Comparison of ENCODE assay signal across 14 cellular contexts in genomic region chr10:69461327-69462025, GRCh38. TPM values are rescaled to one million over a fixed set of nuclear protein-coding genes. Genes with fewer than 3 reads are reported as not detected.
DNase-seq lines count a peak whose midpoint lies in the region; ATAC-seq, FAIRE-seq and TF ChIP-seq lines count a peak whose summit lies in the region.
"Had no signal": no experiment of that assay in that cellular context is flagged by ENCODE, and none has a peak within 500 bp of the region (broad histone marks: within the 10 kb centered on the region; RNA-seq: fewer than 3 reads in every experiment).

No MANE protein-coding gene starts in this region.

- H2BK20ac ChIP-seq in H1 (ENCODE audit: low read length), result no peak overlapping the region

- no peak overlapping the region for H2BK15ac ChIP-seq in H1 (ENCODE audit: low read length)

- TF ChIP-seq EP300 in H1 (IDR thresholded peaks at IDR 0.05; ENCODE audit: borderline replicate concordance in 1 of 2, low read depth in 2 of 2, low read length in 2 of 2), result no peak
- TF ChIP-seq EP300 in HepG2 (IDR thresholded peaks at IDR 0.05; ENCODE audit: low read depth in 2 of 2, low read length in 2 of 2), result no peak
- no peak for TF ChIP-seq EP300 in HepG2 (CRISPR knock-in tag; IDR thresholded peaks at IDR 0.05; ENCODE audit: borderline replicate concordance)

- no TSS peak for BruUV-seq in HepG2 (replicated peaks; lab: Mats Ljungman, UMichigan)

- intact Hi-C loops in HepG2 (cut with micrococcal nuclease; ENCODE audit: unreplicated experiment), result no loop called here
- intact Hi-C loops in spleen (cut with DNase I; ENCODE audit: low total_unique reads), result no loop called here
- intact Hi-C loops in CD14-positive monocyte (cut with micrococcal nuclease), result no loop called here

- H4K20me1 ChIP-seq in DND-41 (ENCODE audit: insufficient read depth, low read length) (no peaks in the 10 kb centered on the region), H1 (replicated peaks in 1 of 2; ENCODE audit: control insufficient read depth in 1 of 2, insufficient read depth in 2 of 2, low read length in 2 of 2) (peaks cover 0 to 2% of the 10 kb centered on the region in 2 experiments), HepG2 (ENCODE audit: insufficient read depth, low read length) (no peaks in the 10 kb centered on the region)

- no peak for FAIRE-seq in H1 (lab: Jason Lieb, UNC)
- FAIRE-seq in HepG2 (lab: Jason Lieb, UNC), result no peak

- no peak overlapping the region for H3K18ac ChIP-seq in H1 (ENCODE audit: extremely low read depth, low read length)

- TF ChIP-seq CTCF in DND-41 (IDR thresholded peaks at IDR 0.05; ENCODE audit: borderline replicate concordance, extremely low read depth, low read length, poor library complexity, severe bottlenecking) (no peak), H1 (IDR thresholded peaks at IDR 0.05; ENCODE audit: control extremely low read depth in 1 of 3, insufficient read depth in 1 of 3, low read depth in 1 of 3, low read length in 3 of 3) (no peak), HepG2 (CRISPR knock-in tag; IDR thresholded peaks at IDR 0.05) (no peak), spleen (IDR thresholded peaks at IDR 0.05 in 8 of 11, conservative IDR thresholded peaks at IDR 0.05 in 3 of 11) (no peak), CD14-positive monocyte (IDR thresholded peaks at IDR 0.05) (no peak)

- no peak overlapping the region for H3K56ac ChIP-seq in H1 (replicated peaks; ENCODE audit: insufficient read length, low read depth, low read length)

- peaks cover 13% of the 10 kb centered on the region for H3K4me1 Mint-ChIP-seq in CD14-positive monocyte

- DNase-seq in DND-41, result no peak
- no peak for DNase-seq in H1 (ENCODE audit: low read depth in 1 of 2, low spot score in 2 of 2)
- no peak for DNase-seq in HepG2 (ENCODE audit: low spot score)
- DNase-seq in spleen, result peak; percentile 77
- no peak for DNase-seq in CD14-positive monocyte (ENCODE audit: low spot score)
- DNase-seq in NCI-H2081 (lab: John Stamatoyannopoulos, UW), result no peak
- no peak for DNase-seq in HK-2 (ENCODE audit: unreplicated experiment)
- DNase-seq in DMS153 treated with DMSO at 0.1 percent for 48 hours (lab: John Stamatoyannopoulos, UW; ENCODE audit: unreplicated experiment), result no peak
- DNase-seq: activated CD4-positive, alpha-beta T cell treated with anti-CD3 and anti-CD28 coated beads for 1 hour; activated naive CD4-positive, alpha-beta T cell treated with anti-CD3 and anti-CD28 coated beads for 36 hours; GF-D8 had no signal

- H3K9me3 Mint-ChIP-seq in CD14-positive monocyte, result no peaks in the 10 kb centered on the region
- H3K9me3 Mint-ChIP-seq: activated naive CD4-positive, alpha-beta T cell treated with anti-CD3 and anti-CD28 coated beads for 36 hours; T-helper 1 cell treated with Interleukin-12 subunit alpha and Interleukin-12 subunit beta and Interleukin-4 antibody, amounts not matched to agents 30 μg/mL and 1 μg/mL, for 36 hours had no signal

- H4K8ac ChIP-seq in H1 (ENCODE audit: extremely low read depth, insufficient read depth, low read length), result peak overlapping the region; percentile 53

- no peak overlapping the region for H3K4me3 Mint-ChIP-seq in CD14-positive monocyte
- H3K4me3 Mint-ChIP-seq: activated naive CD4-positive, alpha-beta T cell treated with anti-CD3 and anti-CD28 coated beads for 36 hours; T-helper 1 cell treated with Interleukin-12 subunit alpha and Interleukin-12 subunit beta and Interleukin-4 antibody, amounts not matched to agents 30 μg/mL and 1 μg/mL, for 36 hours had no signal

- POLR2A ChIA-PET in H1 (lab: Charles Lee; ENCODE audit: partially characterized antibody) (no interaction called here), HepG2 (lab: Yijun Ruan, JAX) (no interaction called here)

- H3K9me3 ChIP-seq in DND-41 (ENCODE audit: insufficient read depth, low read length, severe bottlenecking), result no peaks in the 10 kb centered on the region
- H3K9me3 ChIP-seq in H1 (ENCODE audit: insufficient read depth in 2 of 2, low read depth in 1 of 2, low read length in 1 of 2), result no peaks in the 10 kb centered on the region
- H3K9me3 ChIP-seq in HepG2 (ENCODE audit: low read length), result no peaks in the 10 kb centered on the region
- H3K9me3 ChIP-seq in spleen, result no peaks in the 10 kb centered on the region
- H3K9me3 ChIP-seq: vagina had no signal

- no peak overlapping the region for H3K14ac ChIP-seq in H1 (ENCODE audit: insufficient read length)

- H3K23ac ChIP-seq in H1 (ENCODE audit: insufficient read length), result no peak overlapping the region

- 92% methylated on average over 4 of the region's 5 CpGs; no CpG with 5 or more reads in 1 of the 2 experiments for WGBS in H1 (ENCODE audit: extremely low coverage in 1 of 2, insufficient coverage in 1 of 2, insufficient read length in 1 of 2, insufficient replicate concordance in 2 of 2, low coverage in 1 of 2, low lambda C conversion rate in 2 of 2, missing lambda C conversion rate in 1 of 2), 2 experiments
- WGBS in HepG2 (ENCODE audit: low lambda C conversion rate), result 69% methylated on average over 3 of the region's 5 CpGs
- WGBS in spleen, 5 donors, result 51 to 71% (median 65%) methylated on average over 5 of the region's 5 CpGs

- H2BK120ac ChIP-seq in H1 (replicated peaks; ENCODE audit: low read depth, low read length), result no peak overlapping the region

- H3K36me3 Mint-ChIP-seq in CD14-positive monocyte, result no peaks in the 10 kb centered on the region

- TF ChIP-seq POLR2A in H1 (IDR thresholded peaks at IDR 0.05; ENCODE audit: control extremely low read depth in 1 of 2, low read depth in 2 of 2, low read length in 2 of 2) (no peak), HepG2 (IDR thresholded peaks at IDR 0.05; ENCODE audit: insufficient read depth in 1 of 2, low read depth in 2 of 2, low read length in 2 of 2) (no peak), spleen (IDR thresholded peaks at IDR 0.05) (no peak)

- H3K79me1 ChIP-seq in H1 (ENCODE audit: low read depth, low read length), result no peaks in the 10 kb centered on the region

- in situ Hi-C loops in HepG2 (cut with HindIII; ENCODE audit: extremely low pct_ligation_motif_present, low pct_unique_long_range_greater_than_20kb), result no loop called here

- H3K4me2 ChIP-seq in DND-41 (ENCODE audit: insufficient read depth, low read length) (no peak overlapping the region), H1 (ENCODE audit: insufficient read depth in 1 of 2, low read depth in 2 of 2, low read length in 2 of 2) (no peak overlapping the region), HepG2 (ENCODE audit: low read depth, low read length) (no peak overlapping the region)

- H3K27me3 ChIP-seq in DND-41 (ENCODE audit: insufficient read depth, low read length, poor library complexity), result no peaks in the 10 kb centered on the region
- no peaks in the 10 kb centered on the region for H3K27me3 ChIP-seq in H1 (replicated peaks in 1 of 4; ENCODE audit: control insufficient read depth in 3 of 4, extremely low read depth in 1 of 4, insufficient read depth in 3 of 4, low read length in 3 of 4)
- peaks cover 0 to 1% of the 10 kb centered on the region in 2 experiments; a peak in 1 of 5 replicates for H3K27me3 ChIP-seq in HepG2 (ENCODE audit: control insufficient read depth in 1 of 2, insufficient read depth in 2 of 2, low read length in 2 of 2)
- no peaks in the 10 kb centered on the region for H3K27me3 ChIP-seq in spleen (replicated peaks in 1 of 7)
- H3K27me3 ChIP-seq: vagina had no signal

- no peak for ATAC-seq in DND-41 (ENCODE audit: insufficient read depth, low read depth)
- no peak for ATAC-seq in HepG2

- no peak overlapping the region for H2AK5ac ChIP-seq in H1 (ENCODE audit: low read depth, low read length)

- H3K23me2 ChIP-seq in H1 (ENCODE audit: low read depth, low read length), result no peaks in the 10 kb centered on the region

- H3K4me1 ChIP-seq in DND-41 (ENCODE audit: insufficient read depth, low read length) (0 out of 2 replicates have a peak, but pooled peaks cover 5% of the 10 kb centered on the region), H1 (replicated peaks in 1 of 4; ENCODE audit: control insufficient read depth in 3 of 4, insufficient read depth in 4 of 4, low read length in 3 of 4) (no peaks in the 10 kb centered on the region; a peak in 1 of 7 replicates), HepG2 (ENCODE audit: insufficient read depth, low read length) (peaks cover 16% of the 10 kb centered on the region; the same call in 1 of the 2 replicates), spleen (peaks cover 39 to 98% (median 76%) of the 10 kb centered on the region in 6 donors)

- H3K79me2 ChIP-seq in DND-41 (ENCODE audit: insufficient read depth, low read length), result no peaks in the 10 kb centered on the region
- H3K79me2 ChIP-seq in H1 (ENCODE audit: control insufficient read depth in 1 of 2, insufficient read depth in 2 of 2, low read length in 2 of 2), result no peaks in the 10 kb centered on the region
- no peaks in the 10 kb centered on the region for H3K79me2 ChIP-seq in HepG2 (ENCODE audit: insufficient read depth, low read length)

- no peak overlapping the region for H3K9ac ChIP-seq in DND-41 (ENCODE audit: low read depth, low read length)
- no peak overlapping the region for H3K9ac ChIP-seq in H1 (replicated peaks in 1 of 4; ENCODE audit: extremely low read depth in 1 of 4, low read depth in 3 of 4, low read length in 3 of 4)
- no peak overlapping the region for H3K9ac ChIP-seq in HepG2 (ENCODE audit: insufficient read depth, low read depth, low read length)

- H3K4me3 ChIP-seq in DND-41 (ENCODE audit: low read depth in 1 of 2, low read length in 2 of 2) (no peak overlapping the region), H1 (ENCODE audit: extremely low read depth in 1 of 4, insufficient read depth in 2 of 4, low read depth in 3 of 4, low read length in 4 of 4) (no peak overlapping the region), HepG2 (replicated peaks in 1 of 3; ENCODE audit: insufficient read depth in 1 of 3, low read depth in 2 of 3, low read length in 3 of 3) (no peak overlapping the region), spleen (peak overlapping the region in 1 of 8 donors; percentile 36)
- H3K4me3 ChIP-seq: vagina had no signal

- peak overlapping the region; percentile 39; the same call in 1 of the 2 replicates for H2AFZ ChIP-seq in DND-41 (ENCODE audit: low read depth, low read length)
- no peak overlapping the region for H2AFZ ChIP-seq in H1 (ENCODE audit: low read length)
- no peak overlapping the region for H2AFZ ChIP-seq in HepG2 (ENCODE audit: low read length)

- H3K27ac Mint-ChIP-seq in CD14-positive monocyte, result peak overlapping the region in 1 of 7 donors; percentile 45
- H3K27ac Mint-ChIP-seq: activated naive CD4-positive, alpha-beta T cell treated with anti-CD3 and anti-CD28 coated beads for 36 hours had no signal

- H3K27me3 Mint-ChIP-seq in CD14-positive monocyte (ENCODE audit: low read depth in 3 of 3), result peaks cover 0 to 3% (median 2%) of the 10 kb centered on the region in 3 donors

- H2BK5ac ChIP-seq in H1 (ENCODE audit: low read depth, low read length), result no peak overlapping the region

- H2BK12ac ChIP-seq in H1 (ENCODE audit: low read depth, low read length), result no peak overlapping the region

- TF ChIP-seq RAD21 in H1 (IDR thresholded peaks at IDR 0.05 in 1 of 2, conservative IDR thresholded peaks at IDR 0.05 in 1 of 2; ENCODE audit: low read depth in 2 of 2, low read length in 2 of 2) (no peak), HepG2 (CRISPR knock-in tag; IDR thresholded peaks at IDR 0.05) (no peak)

- H3K36me3 ChIP-seq in DND-41 (ENCODE audit: insufficient read depth, low read length) (no peaks in the 10 kb centered on the region), H1 (ENCODE audit: control insufficient read depth in 2 of 4, insufficient read depth in 4 of 4, low read length in 3 of 4) (no peaks in the 10 kb centered on the region), HepG2 (replicated peaks in 1 of 2; ENCODE audit: control insufficient read depth in 1 of 2, insufficient read depth in 2 of 2, low read length in 2 of 2) (no peaks in the 10 kb centered on the region; a peak in 1 of 5 replicates), spleen (peaks cover 0 to 5% (median 0%) of the 10 kb centered on the region in 6 donors)
- H3K36me3 ChIP-seq: vagina had no signal

- H4K5ac ChIP-seq in H1 (ENCODE audit: insufficient read length, low read depth, low read length), result no peak overlapping the region

- no peak overlapping the region for H3K4ac ChIP-seq in H1 (replicated peaks; ENCODE audit: insufficient read length, low read depth, low read length)

- CTCF ChIA-PET in H1 (lab: Charles Lee; ENCODE audit: partially characterized antibody), result interaction anchor here (0.6 to 1.7 kb wide), 6 partner anchors 10 to 94 kb away, joined by 3 to 6 read pairs (median 3); partner anchors contain the start of gene TSPAN15
- CTCF ChIA-PET in HepG2 (lab: Yijun Ruan, JAX; ENCODE audit: low intra/inter-chr PET ratio, low total read pairs), result no interaction called here

- H4K91ac ChIP-seq in H1 (replicated peaks; ENCODE audit: insufficient read length, low read length), result no peak overlapping the region

- H3K27ac ChIP-seq in DND-41 (ENCODE audit: low read length), result no peak overlapping the region
- no peak overlapping the region for H3K27ac ChIP-seq in H1 (ENCODE audit: low read depth, low read length)
- no peak overlapping the region for H3K27ac ChIP-seq in HepG2 (ENCODE audit: extremely low read length, insufficient read depth, low read length)
- peak overlapping the region; percentile 37 to 85 (median 74) for H3K27ac ChIP-seq in spleen
- H3K27ac ChIP-seq: vagina had no signal

RNA-seq across cellular contexts. Expression of gene TSPAN15, which starts 10.2 kb away (rescaled TPM):
- 9.7 and 11.6 TPM in 2 replicates for total RNA-seq in H1 (2021; fragmentation: NEBNext Ultra II Directional; extraction: Animal tissue kit (Norgen Biotek cat#: 25700))
- polyA plus RNA-seq in H1 (2011; rRNA removed), result 20.0 and 20.9 TPM in 2 replicates
- polyA plus RNA-seq in H1 (2011; cell fraction: cytosol; rRNA removed), result 23.6 TPM
- 19.6 TPM for polyA plus RNA-seq in H1 (2011; cell fraction: nucleus; rRNA removed)
- 11.9 to 16.4 TPM (median 13.9 TPM) in 4 replicates for polyA plus RNA-seq in H1 (2012, experiment 1 of 2)
- 13.3 TPM for polyA plus RNA-seq in H1 (2012, experiment 2 of 2)
- polyA plus RNA-seq in H1 (2013, experiment 1 of 2), result 6.6 TPM
- 8.5 TPM for polyA plus RNA-seq in H1 (2013, experiment 2 of 2)
- 13.7 and 25.4 TPM in 2 replicates for polyA minus RNA-seq in H1 (2011; rRNA and poly(A)+ RNA removed)
- polyA minus RNA-seq in H1 (2011; cell fraction: cytosol; rRNA and poly(A)+ RNA removed), result 9.3 TPM
- polyA minus RNA-seq in H1 (2011; cell fraction: nucleus; rRNA and poly(A)+ RNA removed), result 8.1 TPM
- 0.27 and 0.34 TPM in 2 replicates for total RNA-seq in HepG2 (2016; rRNA removed; fragmentation: Illumina TruSeq; extraction: Trizol)
- total RNA-seq in HepG2 (2016; cell fraction: cytosol; rRNA removed; fragmentation: Illumina TruSeq; extraction: Trizol; ENCODE audit: low read depth), result 0.61 and 0.88 TPM in 2 replicates
- 0.28 TPM in 2 replicates for total RNA-seq in HepG2 (2016; cell fraction: insoluble cytoplasmic fraction; rRNA removed; fragmentation: Illumina TruSeq; extraction: Trizol)
- total RNA-seq in HepG2 (2016; cell fraction: membrane; rRNA removed; fragmentation: Illumina TruSeq; extraction: Trizol), result 0.62 and 0.80 TPM in 2 replicates
- total RNA-seq in HepG2 (2016; cell fraction: nucleus; rRNA removed; fragmentation: Illumina TruSeq; extraction: Trizol), result 0.28 and 1.2 TPM in 2 replicates
- 3.2 and 5.1 TPM in 2 replicates for polyA plus RNA-seq in HepG2 (2011; rRNA removed)
- 5.3 and 5.4 TPM in 2 replicates for polyA plus RNA-seq in HepG2 (2011; cell fraction: cytosol; rRNA removed)
- polyA plus RNA-seq in HepG2 (2011; cell fraction: nucleus; rRNA removed), result 2.8 and 3.1 TPM in 2 replicates
- 3.9 and 5.4 TPM in 2 replicates for polyA plus RNA-seq in HepG2 (2012)
- polyA plus RNA-seq in HepG2 (2016; cell fraction: cytosol; fragmentation: Illumina TruSeq; extraction: Trizol; ENCODE audit: low read depth), result 0.62 and 0.84 TPM in 2 replicates
- polyA plus RNA-seq in HepG2 (2016; cell fraction: insoluble cytoplasmic fraction; fragmentation: Illumina TruSeq; extraction: Trizol; ENCODE audit: low read depth), result 0.35 and 0.72 TPM in 2 replicates
- 0.59 and 0.94 TPM in 2 replicates for polyA plus RNA-seq in HepG2 (2016; cell fraction: membrane; fragmentation: Illumina TruSeq; extraction: Trizol; ENCODE audit: low read depth)
- 1.5 and 2.6 TPM in 2 replicates for polyA plus RNA-seq in HepG2 (2016; cell fraction: nucleus; fragmentation: Illumina TruSeq; extraction: Trizol; ENCODE audit: insufficient read depth, low read depth)
- 7.5 and 42.0 TPM in 2 replicates for polyA minus RNA-seq in HepG2 (2011; rRNA and poly(A)+ RNA removed; ENCODE audit: low replicate concordance)
- polyA minus RNA-seq in HepG2 (2011; cell fraction: cytosol; rRNA and poly(A)+ RNA removed), result 1.6 and 1.8 TPM in 2 replicates
- 2.8 and 3.5 TPM in 2 replicates for polyA minus RNA-seq in HepG2 (2011; cell fraction: nucleus; rRNA and poly(A)+ RNA removed)
- total RNA-seq in spleen, result 10 to 100 TPM; 23.8 to 68.4 (median 50.0) TPM
- polyA plus RNA-seq in spleen, result 10 to 100 TPM; 13.5 to 28.2 (median 14.5) TPM
- under 1 TPM in 1 of 2 donors, not detected in 1; 0.22 TPM for polyA plus RNA-seq in CD14-positive monocyte

RNA-seq across cellular contexts. Expression of gene TACR2, which starts 44.8 kb away (rescaled TPM):
- total RNA-seq in H1 (2021; fragmentation: NEBNext Ultra II Directional; extraction: Animal tissue kit (Norgen Biotek cat#: 25700)), result not detected in 2 replicates
- polyA plus RNA-seq in H1 (2011; rRNA removed), result 0.06 TPM in 1 of 2 replicates, not detected in the other
- polyA plus RNA-seq in H1 (2011; cell fraction: cytosol; rRNA removed), result 0.06 TPM
- polyA plus RNA-seq in H1 (2011; cell fraction: nucleus; rRNA removed), result 0.06 TPM
- polyA plus RNA-seq in H1 (2012, experiment 1 of 2), result 0.13 to 0.33 TPM (median 0.20 TPM) in 4 replicates
- polyA plus RNA-seq in H1 (2012, experiment 2 of 2), result not detected
- polyA plus RNA-seq in H1 (2013, experiment 1 of 2), result 0.04 TPM
- 0.04 TPM for polyA plus RNA-seq in H1 (2013, experiment 2 of 2)
- not detected in 2 replicates for polyA minus RNA-seq in H1 (2011; rRNA and poly(A)+ RNA removed)
- not detected for polyA minus RNA-seq in H1 (2011; cell fraction: cytosol; rRNA and poly(A)+ RNA removed)
- polyA minus RNA-seq in H1 (2011; cell fraction: nucleus; rRNA and poly(A)+ RNA removed), result not detected
- not detected in 2 replicates for total RNA-seq in HepG2 (2016; rRNA removed; fragmentation: Illumina TruSeq; extraction: Trizol)
- not detected in 2 replicates for total RNA-seq in HepG2 (2016; cell fraction: cytosol; rRNA removed; fragmentation: Illumina TruSeq; extraction: Trizol; ENCODE audit: low read depth)
- total RNA-seq in HepG2 (2016; cell fraction: insoluble cytoplasmic fraction; rRNA removed; fragmentation: Illumina TruSeq; extraction: Trizol), result not detected in 2 replicates
- not detected in 2 replicates for total RNA-seq in HepG2 (2016; cell fraction: membrane; rRNA removed; fragmentation: Illumina TruSeq; extraction: Trizol)
- total RNA-seq in HepG2 (2016; cell fraction: nucleus; rRNA removed; fragmentation: Illumina TruSeq; extraction: Trizol), result not detected in 2 replicates
- 0.04 TPM in 1 of 2 replicates, not detected in the other for polyA plus RNA-seq in HepG2 (2011; rRNA removed)
- polyA plus RNA-seq in HepG2 (2011; cell fraction: cytosol; rRNA removed), result 0.03 TPM in 2 replicates
- polyA plus RNA-seq in HepG2 (2011; cell fraction: nucleus; rRNA removed), result not detected in 2 replicates
- not detected in 2 replicates for polyA plus RNA-seq in HepG2 (2012)
- polyA plus RNA-seq in HepG2 (2016; cell fraction: cytosol; fragmentation: Illumina TruSeq; extraction: Trizol; ENCODE audit: low read depth), result not detected in 2 replicates
- polyA plus RNA-seq in HepG2 (2016; cell fraction: insoluble cytoplasmic fraction; fragmentation: Illumina TruSeq; extraction: Trizol; ENCODE audit: low read depth), result not detected in 2 replicates
- polyA plus RNA-seq in HepG2 (2016; cell fraction: membrane; fragmentation: Illumina TruSeq; extraction: Trizol; ENCODE audit: low read depth), result not detected in 2 replicates
- not detected in 2 replicates for polyA plus RNA-seq in HepG2 (2016; cell fraction: nucleus; fragmentation: Illumina TruSeq; extraction: Trizol; ENCODE audit: insufficient read depth, low read depth)
- 0.48 TPM in 1 of 2 replicates, not detected in the other for polyA minus RNA-seq in HepG2 (2011; rRNA and poly(A)+ RNA removed; ENCODE audit: low replicate concordance)
- not detected in 2 replicates for polyA minus RNA-seq in HepG2 (2011; cell fraction: cytosol; rRNA and poly(A)+ RNA removed)
- polyA minus RNA-seq in HepG2 (2011; cell fraction: nucleus; rRNA and poly(A)+ RNA removed), result not detected in 2 replicates
- under 1 TPM in 3 of 7 donors, not detected in 4; 0.25 to 0.52 (median 0.34) TPM for total RNA-seq in spleen
- under 1 TPM; 0.15 to 0.36 (median 0.26) TPM for polyA plus RNA-seq in spleen
- under 1 TPM; 0.20 to 0.23 TPM for polyA plus RNA-seq in CD14-positive monocyte
- total RNA-seq: activated naive CD4-positive, alpha-beta T cell treated with anti-CD3 and anti-CD28 coated beads for 36 hours had no signal
- polyA plus RNA-seq: neural cell had no signal

Comparison
In these comparisons a context has a peak if more than half of its experiments do, and no peak if none do; other contexts are left out.
1. H3K27ac ChIP-seq: peak in spleen (8 of 8); none in DND-41 (single experiment), H1 (single experiment) and HepG2 (single experiment).